In genomic region chr7:4069268-4070095, GRCh38 we compare ENCODE assay signal across 30 cellular contexts.
"Had no signal": no experiment of that assay in that cellular context is flagged by ENCODE, and none has a peak within 500 bp of the region (broad histone marks: within the 10 kb centered on the region; RNA-seq: fewer than 3 reads in every experiment).

No MANE protein-coding gene starts in this region.

- H3K4me1 ChIP-seq: ascending aorta, body of pancreas had no signal

- H3K27me3 ChIP-seq: ascending aorta, body of pancreas had no signal

- H3K9me3 ChIP-seq: ascending aorta, body of pancreas had no signal

- H3K4me3 ChIP-seq: ascending aorta, body of pancreas, SK-N-MC had no signal

- DNase-seq: activated CD4-positive, alpha-beta T cell treated with anti-CD3 and anti-CD28 coated beads for 36 hours; activated CD4-positive, alpha-beta T cell treated with anti-CD3 and anti-CD28 coated beads, Interleukin-2, amount 50 U/mL, for 1 hour; activated CD8-positive, alpha-beta memory T cell treated with anti-CD3 and anti-CD28 coated beads, Interleukin-2, amount 10 ng/mL, durations not matched to agents 7 days and 5 days; activated CD8-positive, alpha-beta T cell treated with anti-CD3 and anti-CD28 coated beads, Interleukin-2, amount 10 ng/mL, durations not matched to agents 7 days and 5 days; activated effector memory CD4-positive, alpha-beta T cell treated with anti-CD3 and anti-CD28 coated beads, Interleukin-2, amount 50 U/mL, for 16 hours; activated naive CD4-positive, alpha-beta T cell treated with Interleukin-2 at 50 U/mL for 16 hours; activated naive CD8-positive, alpha-beta T cell treated with anti-CD3 and anti-CD28 coated beads, Interleukin-2, amount 50 U/mL, for 24 hours; activated T-cell treated with anti-CD3 and anti-CD28 coated beads, Interleukin-2, amount 50 U/mL, for 4 hours; amniotic stem cell; body of pancreas; Kasumi-1; KBM-7; NCI-H1105 treated with DMSO at 0.1 percent for 48 hours; NCI-H1436 treated with DMSO at 0.1 percent for 48 hours; NCI-H187; NCI-H2081; NCI-H510A treated with DMSO at 0.1 percent for 48 hours; NCI-H69; NK-92 treated with Interleukin-12 subunit alpha and Interleukin-12 subunit beta, amount 100 ng/mL, for 24 hours; OCI-M1; RPMI8226; T-cell; T-helper 2 cell; T1000 had no signal

- ATAC-seq: activated CD4-positive, alpha-beta T cell treated with anti-CD3 and anti-CD28 coated beads for 36 hours; activated CD8-positive, alpha-beta memory T cell treated with anti-CD3 and anti-CD28 coated beads, Interleukin-2, amount 10 ng/mL, durations not matched to agents 7 days and 5 days; activated CD8-positive, alpha-beta T cell treated with anti-CD3 and anti-CD28 coated beads, Interleukin-2, amount 10 ng/mL, durations not matched to agents 7 days and 5 days; activated naive CD4-positive, alpha-beta T cell treated with anti-CD3 and anti-CD28 coated beads, Interleukin-2, amount 50 U/mL, for 72 hours; activated naive CD8-positive, alpha-beta T cell treated with anti-CD3 and anti-CD28 coated beads, Interleukin-2, amount 50 U/mL, for 24 hours; activated T-cell treated with anti-CD3 and anti-CD28 coated beads, Interleukin-2, amount 50 U/mL, for 4 hours; body of pancreas; Panc1; Right ventricle myocardium inferior; T-cell had no signal

- H3K27ac ChIP-seq: ascending aorta, body of pancreas, SK-N-MC, VCaP had no signal
